In the genomic region with DNA sequence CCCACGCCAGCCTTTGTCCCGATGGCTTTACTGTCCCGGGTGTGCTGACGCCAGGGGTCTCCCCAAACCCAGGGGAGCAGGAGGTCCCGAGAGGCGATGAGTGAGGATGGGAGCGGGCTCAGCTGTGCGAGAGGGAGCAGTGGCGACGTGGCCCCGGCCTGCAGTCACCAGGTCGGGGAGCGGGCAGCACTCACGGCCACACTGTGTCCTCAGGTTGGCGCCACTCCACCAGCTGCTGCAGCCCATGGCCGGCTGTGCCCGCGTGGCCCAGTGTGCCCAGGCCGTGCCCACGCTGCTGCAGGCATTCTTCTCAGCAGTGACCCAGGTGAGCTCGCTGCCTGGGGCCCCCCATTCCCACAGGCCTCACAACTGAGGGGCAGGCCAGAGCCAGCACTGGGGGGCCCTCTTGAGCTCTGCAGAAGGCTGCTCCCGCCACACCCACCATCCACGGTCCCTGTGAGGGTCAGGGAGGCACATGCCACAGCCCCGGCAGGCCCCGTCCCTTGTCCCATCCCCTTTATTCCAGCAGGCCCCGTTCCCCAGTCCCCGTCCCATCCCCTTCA, we compare ENCODE assay signal across 21 cellular contexts.
"Had no signal": no experiment of that assay in that cellular context is flagged by ENCODE, and none has a peak within 500 bp of the region (broad histone marks: within the 10 kb centered on the region; RNA-seq: fewer than 3 reads in every experiment).

No MANE protein-coding gene starts in this region.

- H3K4me3 ChIP-seq: cardiac muscle cell, MG63 had no signal

- H3K27ac ChIP-seq: brain microvascular endothelial cell, cardiac muscle cell had no signal

- DNase-seq: activated CD4-positive, alpha-beta T cell treated with anti-CD3 and anti-CD28 coated beads for 4 hours; activated CD8-positive, alpha-beta memory T cell treated with anti-CD3 and anti-CD28 coated beads, Interleukin-2, amount 50 U/mL, for 4 hours; activated CD8-positive, alpha-beta T cell treated with anti-CD3 and anti-CD28 coated beads for 36 hours; activated gamma-delta T cell treated with Interleukin-2 at 50 U/mL for 16 hours; activated naive CD4-positive, alpha-beta T cell treated with anti-CD3 and anti-CD28 coated beads, Interleukin-2, amount 10 ng/mL, durations not matched to agents 7 days and 5 days; activated naive CD8-positive, alpha-beta T cell treated with anti-CD3 and anti-CD28 coated beads for 36 hours; activated T-cell treated with anti-CD3 and anti-CD28 coated beads, Interleukin-2, amount 50 U/mL, for 72 hours; brain microvascular endothelial cell; cerebellar nuclear complex; MG63; NCI-H1105; NCI-H1436; NCI-H1694 treated with DMSO at 0.1 percent for 48 hours; NCI-H2029 treated with DMSO at 0.1 percent for 48 hours; NCI-H345; NCI-H510A; NCI-H526 treated with DMSO at 0.1 percent for 48 hours; NCI-H82; SHP77 treated with DMSO at 0.1 percent for 48 hours had no signal

- ATAC-seq: activated CD4-positive, CD25-positive, alpha-beta regulatory T cell treated with anti-CD3 and anti-CD28 coated beads, Interleukin-2, amount 50 U/mL, for 24 hours; activated CD8-positive, alpha-beta T cell treated with anti-CD3 and anti-CD28 coated beads for 36 hours; activated T-cell treated with anti-CD3 and anti-CD28 coated beads, Interleukin-2, amount 50 U/mL, for 72 hours had no signal

- H3K36me3 ChIP-seq: cardiac muscle cell had no signal

- H3K27me3 ChIP-seq: brain microvascular endothelial cell, cardiac muscle cell, MG63 had no signal

- H3K9me3 ChIP-seq: MG63 had no signal
